Comparison of ENCODE assay signal across 26 cellular contexts in the genomic region with DNA sequence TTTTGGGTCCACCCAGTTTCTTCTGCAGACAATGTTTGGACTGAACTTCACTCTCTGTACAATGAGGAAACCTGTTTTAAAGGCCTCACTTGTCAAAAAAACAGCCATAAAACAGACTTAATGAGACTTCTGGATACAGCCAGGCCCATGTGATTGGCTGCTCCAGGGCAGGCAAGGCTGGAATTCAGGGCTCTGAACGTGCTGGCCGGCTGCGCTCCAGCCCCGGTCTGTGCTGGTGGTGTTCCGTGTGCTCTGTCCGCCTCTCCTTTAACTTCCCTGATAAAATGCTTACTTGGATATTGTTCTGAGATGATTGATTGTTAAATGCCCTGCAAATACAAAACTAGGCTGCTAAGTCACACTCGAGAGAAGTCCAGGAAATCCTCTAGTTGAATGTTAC.
DNase-seq lines count a peak whose midpoint lies in the region; TF ChIP-seq lines count a peak whose summit lies in the region.
"Had no signal": no experiment of that assay in that cellular context is flagged by ENCODE, and none has a peak within 500 bp of the region (broad histone marks: within the 10 kb centered on the region; RNA-seq: fewer than 3 reads in every experiment).

No MANE protein-coding gene starts in this region.

- peak overlapping the region; percentile 30 for H3K27ac ChIP-seq in left ventricle myocardium inferior (replicated peaks)
- H3K27ac ChIP-seq in right atrium auricular region, result no peak overlapping the region
- H3K27ac ChIP-seq in trophoblast cell (ENCODE audit: low read depth, low read length), result no peak overlapping the region
- peak overlapping the region; percentile 39 to 57 for H3K27ac ChIP-seq in uterus
- H3K27ac ChIP-seq: ascending aorta, cardiac muscle cell, HL-60, neural progenitor cell, RWPE1, SK-N-MC had no signal

- H3K9me3 ChIP-seq in left ventricle myocardium inferior (replicated peaks) (no peaks in the 10 kb centered on the region), right atrium auricular region (no peaks in the 10 kb centered on the region), trophoblast cell (ENCODE audit: insufficient read depth, low read depth, low read length) (no peaks in the 10 kb centered on the region), uterus (no peaks in the 10 kb centered on the region)
- H3K9me3 ChIP-seq: ascending aorta had no signal

- H2BK12ac ChIP-seq in trophoblast cell (ENCODE audit: low read length), result no peak overlapping the region

- H3K23ac ChIP-seq in trophoblast cell (ENCODE audit: low read length), result no peak overlapping the region

- peak in 1 of 2 donors; percentile 22 for TF ChIP-seq POLR2A in uterus (IDR thresholded peaks at IDR 0.05)

- TF ChIP-seq CTCF in left ventricle myocardium inferior (IDR thresholded peaks at IDR 0.05; ENCODE audit: borderline replicate concordance) (no peak), right atrium auricular region (IDR thresholded peaks at IDR 0.05) (no peak), uterus (IDR thresholded peaks at IDR 0.05) (no peak)

- H3K27me3 ChIP-seq in left ventricle myocardium inferior (ENCODE audit: low read depth) (no peaks in the 10 kb centered on the region), right atrium auricular region (no peaks in the 10 kb centered on the region), trophoblast cell (ENCODE audit: insufficient read depth, low read length) (no peaks in the 10 kb centered on the region), uterus (no peaks in the 10 kb centered on the region)
- H3K27me3 ChIP-seq: ascending aorta, neural progenitor cell had no signal

- H2BK5ac ChIP-seq in trophoblast cell (ENCODE audit: low read depth, low read length, poor library complexity), result no peak overlapping the region

- H3K9ac ChIP-seq in trophoblast cell (ENCODE audit: low read length), result no peak overlapping the region
- H3K9ac ChIP-seq: neural progenitor cell had no signal

- no peak overlapping the region for H3K14ac ChIP-seq in trophoblast cell (ENCODE audit: low read length)

- H4K12ac ChIP-seq in trophoblast cell (ENCODE audit: low read depth, low read length), result no peak overlapping the region

- H3K4me1 ChIP-seq in left ventricle myocardium inferior (no peaks in the 10 kb centered on the region), right atrium auricular region (no peaks in the 10 kb centered on the region), trophoblast cell (ENCODE audit: control insufficient read depth in 1 of 2, insufficient read depth in 2 of 2, low read length in 2 of 2) (peaks cover 3 to 7% of the 10 kb centered on the region in 2 experiments), uterus (no peaks in the 10 kb centered on the region)
- H3K4me1 ChIP-seq: ascending aorta, neural progenitor cell had no signal

- no peaks in the 10 kb centered on the region for H3K79me1 ChIP-seq in trophoblast cell (ENCODE audit: low read length)

- H3K36me3 ChIP-seq in left ventricle myocardium inferior (no peaks in the 10 kb centered on the region), right atrium auricular region (no peaks in the 10 kb centered on the region), trophoblast cell (ENCODE audit: control insufficient read depth in 1 of 2, insufficient read depth in 2 of 2, low read length in 2 of 2) (no peaks in the 10 kb centered on the region), uterus (no peaks in the 10 kb centered on the region)
- H3K36me3 ChIP-seq: ascending aorta, cardiac muscle cell, neural progenitor cell had no signal

- no peak overlapping the region for H4K8ac ChIP-seq in trophoblast cell (ENCODE audit: low read depth, low read length)

- intact Hi-C loops in left ventricle myocardium inferior (cut with micrococcal nuclease), result no loop called here
- intact Hi-C loops in uterus (cut with DNase I; ENCODE audit: low total_unique reads), result no loop called here

- no peak overlapping the region for H3K4ac ChIP-seq in trophoblast cell (ENCODE audit: low read depth, low read length)

- DNase-seq in left ventricle myocardium inferior (no peak), right atrium auricular region (ENCODE audit: low spot score) (no peak), left kidney (ENCODE audit: low read depth, low spot score) (peak; percentile 61), trophoblast cell (peak; percentile 54 to 63), uterus (peak; percentile 51), MV-4-11 (lab: John Stamatoyannopoulos, UW) (no peak), NCI-H1694 (lab: John Stamatoyannopoulos, UW) (no peak)
- DNase-seq in effector CD8-positive, alpha-beta T cell (lab: John Stamatoyannopoulos, UW), result no peak
- DNase-seq: activated B cell treated with CpG ODN at 0.5 μM for 24 hours; activated gamma-delta T cell treated with Interleukin-2 at 50 U/mL for 16 hours; activated T-cell treated with anti-CD3 and anti-CD28 coated beads, Interleukin-2, amount 50 U/mL, for 4 hours; DMS79 treated with DMSO at 0.1 percent for 48 hours; effector memory CD4-positive, alpha-beta T cell; erythroblast; GF-D8; NCI-H510A; posterior cingulate gyrus; T-helper 1 cell had no signal

- H4K91ac ChIP-seq in trophoblast cell (ENCODE audit: low read depth, low read length), result no peak overlapping the region

- no CpG with 5 or more reads among the region's 7 CpGs for WGBS in trophoblast cell (ENCODE audit: extremely low coverage, insufficient coverage, insufficient read length)

- H3K4me2 ChIP-seq in trophoblast cell (ENCODE audit: low read length), result no peak overlapping the region
- H3K4me2 ChIP-seq: neural progenitor cell had no signal

- no peak overlapping the region for H2AK5ac ChIP-seq in trophoblast cell (ENCODE audit: low read length)

- no peaks in the 10 kb centered on the region for H3K79me2 ChIP-seq in trophoblast cell (ENCODE audit: control insufficient read depth, insufficient read depth, low read length, poor library complexity)

- H2BK120ac ChIP-seq in trophoblast cell (ENCODE audit: insufficient read depth, low read length, poor library complexity), result no peak overlapping the region

- no peak overlapping the region for H2AFZ ChIP-seq in trophoblast cell (ENCODE audit: insufficient read depth, low read length, poor library complexity)
- H2AFZ ChIP-seq: neural progenitor cell had no signal

- H3K4me3 ChIP-seq in left ventricle myocardium inferior (no peak overlapping the region), right atrium auricular region (no peak overlapping the region), trophoblast cell (ENCODE audit: low read depth, low read length) (no peak overlapping the region), uterus (no peak overlapping the region)
- H3K4me3 ChIP-seq: ascending aorta, cardiac muscle cell, coronary artery, lung, neural progenitor cell, SK-N-MC had no signal

- no peak overlapping the region for H3K18ac ChIP-seq in trophoblast cell (ENCODE audit: low read length)

Comparison
In these comparisons a context has a peak if more than half of its experiments do, and no peak if none do; other contexts are left out.
1. H3K27ac ChIP-seq: peak in left ventricle myocardium inferior (single experiment) and uterus (2 of 2); none in right atrium auricular region (0 of 2) and trophoblast cell (single experiment).
2. DNase-seq: peak in left kidney (single experiment), trophoblast cell (2 of 2) and uterus (2 of 2); none in left ventricle myocardium inferior (single experiment), right atrium auricular region (single experiment), MV-4-11 (single experiment), NCI-H1694 (single experiment) and effector CD8-positive, alpha-beta T cell (single experiment).